Comparison of ENCODE assay signal across 10 cellular contexts in genomic region chr3:188272481-188273372, GRCh38.
DNase-seq lines count a peak whose midpoint lies in the region; ATAC-seq, FAIRE-seq and TF ChIP-seq lines count a peak whose summit lies in the region.
"Had no signal": no experiment of that assay in that cellular context is flagged by ENCODE, and none has a peak within 500 bp of the region (broad histone marks: within the 10 kb centered on the region; RNA-seq: fewer than 3 reads in every experiment).

No MANE protein-coding gene starts in this region.

- no peak overlapping the region for H2BK12ac ChIP-seq in H1 (ENCODE audit: low read depth, low read length)

- H3K18ac ChIP-seq in H1 (ENCODE audit: extremely low read depth, low read length): no peak overlapping the region

- no peak overlapping the region for H3K27ac Mint-ChIP-seq in activated CD4-positive, alpha-beta memory T cell treated with anti-CD3 and anti-CD28 coated beads, Interleukin-2, amount 10 ng/mL, durations not matched to agents 7 days and 5 days

- FAIRE-seq in H1 (lab: Jason Lieb, UNC): no peak

- H3K79me2 ChIP-seq in H1 (ENCODE audit: control insufficient read depth in 1 of 2, insufficient read depth in 2 of 2, low read length in 2 of 2): peaks cover 0 to 10% of the 10 kb centered on the region in 2 experiments; a peak in 1 of 4 replicates

- no peaks in the 10 kb centered on the region for H3K79me1 ChIP-seq in H1 (ENCODE audit: low read depth, low read length)

- H3K4me1 Mint-ChIP-seq in activated CD4-positive, alpha-beta memory T cell treated with anti-CD3 and anti-CD28 coated beads, Interleukin-2, amount 10 ng/mL, durations not matched to agents 7 days and 5 days: peaks cover 8% of the 10 kb centered on the region

- no peak overlapping the region for H4K5ac ChIP-seq in H1 (ENCODE audit: insufficient read length, low read depth, low read length)

- H3K4ac ChIP-seq in H1 (replicated peaks; ENCODE audit: insufficient read length, low read depth, low read length): no peak overlapping the region

- no peaks in the 10 kb centered on the region for H3K9me3 Mint-ChIP-seq in activated CD4-positive, alpha-beta memory T cell treated with anti-CD3 and anti-CD28 coated beads, Interleukin-2, amount 10 ng/mL, durations not matched to agents 7 days and 5 days
- H3K9me3 Mint-ChIP-seq: GM23338 had no signal

- POLR2A ChIA-PET in H1 (lab: Charles Lee; ENCODE audit: partially characterized antibody): interaction anchor here (0.9 to 1.0 kb wide), 2 partner anchors 11 to 119 kb away, joined by 3 read pairs; partner anchors contain the start of gene LPP
- POLR2A ChIA-PET in activated CD4-positive, alpha-beta memory T cell treated with anti-CD3 and anti-CD28 coated beads, Interleukin-2, amount 10 ng/mL, durations not matched to agents 7 days and 5 days (lab: Charles Lee): no interaction called here

- no peak for TF ChIP-seq EP300 in H1 (IDR thresholded peaks at IDR 0.05; ENCODE audit: borderline replicate concordance in 1 of 2, low read depth in 2 of 2, low read length in 2 of 2)

- H3K4me3 ChIP-seq in MG63: no peak overlapping the region
- no peak overlapping the region for H3K4me3 ChIP-seq in H1 (ENCODE audit: extremely low read depth in 1 of 4, insufficient read depth in 2 of 4, low read depth in 3 of 4, low read length in 4 of 4)
- H3K4me3 ChIP-seq in mucosa of descending colon: no peak overlapping the region
- H3K4me3 ChIP-seq: GM23338 had no signal

- no peaks in the 10 kb centered on the region for H3K23me2 ChIP-seq in H1 (ENCODE audit: low read depth, low read length)

- no peak overlapping the region for H2BK20ac ChIP-seq in H1 (ENCODE audit: low read length)

- H3K27ac ChIP-seq in H1 (ENCODE audit: low read depth, low read length): no peak overlapping the region

- intact Hi-C loops in mucosa of descending colon (cut with DNase I, micrococcal nuclease): no loop called here

- H2BK5ac ChIP-seq in H1 (ENCODE audit: low read depth, low read length): no peak overlapping the region

- no peak for TF ChIP-seq POLR2A in H1 (IDR thresholded peaks at IDR 0.05; ENCODE audit: control extremely low read depth in 1 of 2, low read depth in 2 of 2, low read length in 2 of 2)

- TF ChIP-seq CTCF in H1 (IDR thresholded peaks at IDR 0.05; ENCODE audit: control extremely low read depth in 1 of 3, insufficient read depth in 1 of 3, low read depth in 1 of 3, low read length in 3 of 3): no peak
- no peak for TF ChIP-seq CTCF in mucosa of descending colon (IDR thresholded peaks at IDR 0.05)

- no peaks in the 10 kb centered on the region for H3K27me3 Mint-ChIP-seq in activated CD4-positive, alpha-beta memory T cell treated with anti-CD3 and anti-CD28 coated beads, Interleukin-2, amount 10 ng/mL, durations not matched to agents 7 days and 5 days

- no peak overlapping the region for H3K4me3 Mint-ChIP-seq in activated CD4-positive, alpha-beta memory T cell treated with anti-CD3 and anti-CD28 coated beads, Interleukin-2, amount 10 ng/mL, durations not matched to agents 7 days and 5 days
- H3K4me3 Mint-ChIP-seq: GM23338 had no signal

- no peak overlapping the region for H4K91ac ChIP-seq in H1 (replicated peaks; ENCODE audit: insufficient read length, low read length)

- ATAC-seq in esophagus mucosa (no peak), mucosa of descending colon (no peak)
- ATAC-seq: GM23338 had no signal

- H2BK120ac ChIP-seq in H1 (replicated peaks; ENCODE audit: low read depth, low read length): no peak overlapping the region

- H3K4me1 ChIP-seq in H1 (replicated peaks in 1 of 4; ENCODE audit: control insufficient read depth in 3 of 4, insufficient read depth in 4 of 4, low read length in 3 of 4): peaks cover 5 to 24% (median 12%) of the 10 kb centered on the region in 4 experiments
- peaks cover 39% of the 10 kb centered on the region for H3K4me1 ChIP-seq in mucosa of descending colon (ENCODE audit: low read depth)

- H3K36me3 ChIP-seq in MG63: peaks cover 4% of the 10 kb centered on the region
- H3K36me3 ChIP-seq in H1 (ENCODE audit: control insufficient read depth in 2 of 4, insufficient read depth in 4 of 4, low read length in 3 of 4): no peaks in the 10 kb centered on the region
- H3K36me3 ChIP-seq in mucosa of descending colon (ENCODE audit: low read depth): no peaks in the 10 kb centered on the region

- H3K27me3 ChIP-seq in MG63 (no peaks in the 10 kb centered on the region), H1 (replicated peaks in 1 of 4; ENCODE audit: control insufficient read depth in 3 of 4, extremely low read depth in 1 of 4, insufficient read depth in 3 of 4, low read length in 3 of 4) (no peaks in the 10 kb centered on the region)

- no peak overlapping the region for H3K14ac ChIP-seq in H1 (ENCODE audit: insufficient read length)

- H3K4me2 ChIP-seq in H1 (ENCODE audit: insufficient read depth in 1 of 2, low read depth in 2 of 2, low read length in 2 of 2): no peak overlapping the region
- H3K4me2 ChIP-seq: GM23338 had no signal

- H4K20me1 ChIP-seq in H1 (replicated peaks in 1 of 2; ENCODE audit: control insufficient read depth in 1 of 2, insufficient read depth in 2 of 2, low read length in 2 of 2): no peaks in the 10 kb centered on the region

- H4K8ac ChIP-seq in H1 (ENCODE audit: extremely low read depth, insufficient read depth, low read length): no peak overlapping the region

- no peak overlapping the region for H2AFZ ChIP-seq in H1 (ENCODE audit: low read length)
- H2AFZ ChIP-seq: GM23338 had no signal

- no peak overlapping the region for H3K9ac ChIP-seq in H1 (replicated peaks in 1 of 4; ENCODE audit: extremely low read depth in 1 of 4, low read depth in 3 of 4, low read length in 3 of 4)

- H2AK5ac ChIP-seq in H1 (ENCODE audit: low read depth, low read length): no peak overlapping the region

- H3K9me3 ChIP-seq in MG63: no peaks in the 10 kb centered on the region
- H3K9me3 ChIP-seq in H1 (ENCODE audit: insufficient read depth in 2 of 2, low read depth in 1 of 2, low read length in 1 of 2): no peaks in the 10 kb centered on the region
- H3K9me3 ChIP-seq in mucosa of descending colon: no peaks in the 10 kb centered on the region

- CTCF ChIA-PET in H1 (lab: Charles Lee; ENCODE audit: partially characterized antibody): interaction anchor here (1.2 kb wide), 1 partner anchor 11 kb away, joined by 3 read pairs; no protein-coding TSS in a partner anchor
- CTCF ChIA-PET in activated CD4-positive, alpha-beta memory T cell treated with anti-CD3 and anti-CD28 coated beads, Interleukin-2, amount 10 ng/mL, durations not matched to agents 7 days and 5 days (lab: Charles Lee): no interaction called here

- no peak for TF ChIP-seq RAD21 in H1 (IDR thresholded peaks at IDR 0.05 in 1 of 2, conservative IDR thresholded peaks at IDR 0.05 in 1 of 2; ENCODE audit: low read depth in 2 of 2, low read length in 2 of 2)

- no peak overlapping the region for H3K23ac ChIP-seq in H1 (ENCODE audit: insufficient read length)

- H2BK15ac ChIP-seq in H1 (ENCODE audit: low read length): 0 out of 2 replicates have a peak overlapping the region, but pooled peaks have one; percentile 12

- 90% methylated on average over 12 of the region's 12 CpGs; no CpG with 5 or more reads in 1 of the 2 experiments for WGBS in H1 (ENCODE audit: extremely low coverage in 1 of 2, insufficient coverage in 1 of 2, insufficient read length in 1 of 2, insufficient replicate concordance in 2 of 2, low coverage in 1 of 2, low lambda C conversion rate in 2 of 2, missing lambda C conversion rate in 1 of 2), 2 experiments

- no peaks in the 10 kb centered on the region for H3K36me3 Mint-ChIP-seq in activated CD4-positive, alpha-beta memory T cell treated with anti-CD3 and anti-CD28 coated beads, Interleukin-2, amount 10 ng/mL, durations not matched to agents 7 days and 5 days (ENCODE audit: low read depth)

- DNase-seq in AML-193 (lab: John Stamatoyannopoulos, UW) (peak; percentile 32 to 37), MG63 (peak; percentile 61), H1 (ENCODE audit: low read depth in 1 of 2, low spot score in 2 of 2) (no peak), non-pigmented ciliary epithelial cell (ENCODE audit: low read depth) (peak; percentile 82), mucosa of descending colon (no peak)
- no peak for DNase-seq in stimulated activated naive CD4-positive, alpha-beta T cell (lab: John Stamatoyannopoulos, UW)
- DNase-seq in activated CD4-positive, alpha-beta memory T cell treated with anti-CD3 and anti-CD28 coated beads, Interleukin-2, amount 10 ng/mL, durations not matched to agents 7 days and 5 days: no peak
- DNase-seq: cortex of kidney had no signal

- no peak overlapping the region for H3K56ac ChIP-seq in H1 (replicated peaks; ENCODE audit: insufficient read length, low read depth, low read length)

Comparison
In these comparisons a context has a peak if more than half of its experiments do, and no peak if none do; other contexts are left out.
1. DNase-seq: peak in AML-193 (2 of 2), MG63 (single experiment) and non-pigmented ciliary epithelial cell (single experiment); none in H1 (0 of 2), stimulated activated naive CD4-positive, alpha-beta T cell (0 of 6), activated CD4-positive, alpha-beta memory T cell treated with anti-CD3 and anti-CD28 coated beads, Interleukin-2, amount 10 ng/mL, durations not matched to agents 7 days and 5 days (single experiment) and mucosa of descending colon (0 of 3).